In genomic region chr1:118145736-118146135, GRCh38 we compare ENCODE assay signal across 19 cellular contexts. TPM values are rescaled to one million over a fixed set of nuclear protein-coding genes. Genes with fewer than 3 reads are reported as not detected.
DNase-seq lines count a peak whose midpoint lies in the region; ATAC-seq and TF ChIP-seq lines count a peak whose summit lies in the region.
"Had no signal": no experiment of that assay in that cellular context is flagged by ENCODE, and none has a peak within 500 bp of the region (broad histone marks: within the 10 kb centered on the region; RNA-seq: fewer than 3 reads in every experiment).

No MANE protein-coding gene starts in this region.

- H3K4me3 Mint-ChIP-seq in MCF 10A (ENCODE audit: unreplicated experiment) (no peak overlapping the region), natural killer cell (no peak overlapping the region)
- H3K4me3 Mint-ChIP-seq: CD14-positive monocyte; CD4-positive, alpha-beta memory T cell had no signal

- H3K9ac ChIP-seq in mammary epithelial cell (ENCODE audit: insufficient read depth, low read length) = no peak overlapping the region
- H3K9ac ChIP-seq: BLaER1 had no signal

- in situ Hi-C loops in mammary epithelial cell (cut with MboI; ENCODE audit: low sequenced_read_pairs in 2 of 2) = no loop called here
- in situ Hi-C loops in astrocyte of the spinal cord (cut with HindIII; ENCODE audit: low sequenced_read_pairs) = no loop called here

- H3K27ac ChIP-seq in mammary epithelial cell (ENCODE audit: insufficient read depth, low read depth, low read length) = no peak overlapping the region
- H3K27ac ChIP-seq: 22Rv1, A549, BLaER1 had no signal

- no peaks in the 10 kb centered on the region for H3K27me3 Mint-ChIP-seq in MCF 10A (ENCODE audit: insufficient read depth, unreplicated experiment)
- no peaks in the 10 kb centered on the region for H3K27me3 Mint-ChIP-seq in natural killer cell (ENCODE audit: low read depth in 2 of 2)

- CTCF ChIA-PET in MCF 10A (lab: Yijun Ruan, JAX) (interaction anchor here (1.1 kb wide), 1 partner anchor 8 kb away, joined by 3 read pairs; no protein-coding TSS in a partner anchor), mammary epithelial cell (lab: Charles Lee; ENCODE audit: low non-redundant PET) (no interaction called here)

- POLR2A ChIA-PET in MCF 10A (lab: Yijun Ruan, JAX) = interaction anchor here (0.6 to 1.1 kb wide), 4 partner anchors 62 to 1114 kb away, joined by 3 to 4 read pairs (median 3); no protein-coding TSS in a partner anchor

- H3K27ac Mint-ChIP-seq in MCF 10A (ENCODE audit: low read depth, unreplicated experiment) = no peak overlapping the region
- no peak overlapping the region for H3K27ac Mint-ChIP-seq in natural killer cell
- H3K27ac Mint-ChIP-seq: CD14-positive monocyte; CD4-positive, alpha-beta memory T cell had no signal

- DNase-seq in MCF 10A (ENCODE audit: unreplicated experiment) = peak; percentile 26
- no peak for DNase-seq in mammary epithelial cell
- DNase-seq in RKO (ENCODE audit: low spot score) = peak; percentile 2
- DNase-seq in astrocyte of the spinal cord (ENCODE audit: low read depth, low spot score) = peak; percentile 25
- no peak for DNase-seq in natural killer cell
- no peak for DNase-seq in activated effector memory CD4-positive, alpha-beta T cell treated with anti-CD3 and anti-CD28 coated beads, Interleukin-2, amount 50 U/mL, for 16 hours
- DNase-seq in SIG-M5 treated with dmso at 0.1 percent for 504 hours (lab: John Stamatoyannopoulos, UW; ENCODE audit: unreplicated experiment) = no peak
- DNase-seq: CD4-positive, alpha-beta memory T cell; DMS153; DMS79 had no signal

- no peaks in the 10 kb centered on the region for H3K36me3 ChIP-seq in mammary epithelial cell (ENCODE audit: insufficient read depth, low read length)
- H3K36me3 ChIP-seq: BLaER1, HAP-1 had no signal

- H3K4me3 ChIP-seq in mammary epithelial cell (replicated peaks in 1 of 3; ENCODE audit: insufficient read depth in 1 of 3, low read depth in 2 of 3, low read length in 3 of 3) (no peak overlapping the region), astrocyte of the spinal cord (ENCODE audit: low read depth, low read length) (no peak overlapping the region)
- H3K4me3 ChIP-seq: A549, BLaER1, GM12878, HAP-1 had no signal

- TF ChIP-seq CTCF in MCF 10A (IDR thresholded peaks at IDR 0.05; ENCODE audit: unreplicated experiment) = no peak
- no peak for TF ChIP-seq CTCF in mammary epithelial cell (conservative IDR thresholded peaks at IDR 0.05 in 1 of 2, IDR thresholded peaks at IDR 0.05 in 1 of 2; ENCODE audit: extremely low read depth in 1 of 2, insufficient read depth in 1 of 2, low read depth in 1 of 2, low read length in 2 of 2)
- TF ChIP-seq CTCF in astrocyte of the spinal cord (IDR thresholded peaks at IDR 0.05; ENCODE audit: low read depth, low read length) = no peak
- TF ChIP-seq CTCF in natural killer cell (IDR thresholded peaks at IDR 0.05) = no peak

- no peaks in the 10 kb centered on the region for H3K9me3 Mint-ChIP-seq in MCF 10A (ENCODE audit: unreplicated experiment)
- H3K9me3 Mint-ChIP-seq in natural killer cell = peaks cover 0 to 3% of the 10 kb centered on the region in 2 donors

- intact Hi-C loops in MCF 10A (cut with micrococcal nuclease) (no loop called here), mammary epithelial cell (cut with micrococcal nuclease) (no loop called here), natural killer cell (cut with micrococcal nuclease) (no loop called here)

- ATAC-seq in natural killer cell = no peak
- no peak for ATAC-seq in GM19023 (IDR thresholded peaks at IDR 0.05; ENCODE audit: unreplicated experiment)
- ATAC-seq: A549, GM12878 had no signal

- peaks cover 7% of the 10 kb centered on the region for H3K4me1 Mint-ChIP-seq in MCF 10A (ENCODE audit: insufficient read depth, unreplicated experiment)
- no peaks in the 10 kb centered on the region for H3K4me1 Mint-ChIP-seq in natural killer cell
- H3K4me1 Mint-ChIP-seq: CD14-positive monocyte; CD4-positive, alpha-beta memory T cell had no signal

- no peaks in the 10 kb centered on the region for H4K20me1 ChIP-seq in mammary epithelial cell (ENCODE audit: insufficient read depth, low read length)
- H4K20me1 ChIP-seq: BLaER1 had no signal

- no peak overlapping the region for H2AFZ ChIP-seq in mammary epithelial cell (ENCODE audit: low read depth, low read length)

- H3K27me3 ChIP-seq in mammary epithelial cell (ENCODE audit: insufficient read depth, low read length) = no peaks in the 10 kb centered on the region
- H3K27me3 ChIP-seq: BLaER1 had no signal

- H3K36me3 Mint-ChIP-seq in MCF 10A (ENCODE audit: insufficient read depth, unreplicated experiment) (no peaks in the 10 kb centered on the region), natural killer cell (no peaks in the 10 kb centered on the region)
- H3K36me3 Mint-ChIP-seq: CD14-positive monocyte; CD4-positive, alpha-beta memory T cell had no signal

- no peaks in the 10 kb centered on the region for H3K79me2 ChIP-seq in mammary epithelial cell (ENCODE audit: insufficient read depth, low read length)

- no peak overlapping the region for H3K4me2 ChIP-seq in mammary epithelial cell (ENCODE audit: insufficient read depth, low read depth, low read length)
- H3K4me2 ChIP-seq: A549, BLaER1 had no signal

- WGBS in mammary epithelial cell (ENCODE audit: low coverage, missing lambda C conversion rate) = 92% methylated on average over 2 of the region's 2 CpGs

- peaks cover 6% of the 10 kb centered on the region for H3K4me1 ChIP-seq in mammary epithelial cell (ENCODE audit: insufficient read depth, low read length)
- H3K4me1 ChIP-seq: A549, BLaER1, HAP-1 had no signal

- dilution Hi-C loops in mammary epithelial cell (cut with HindIII; ENCODE audit: low sequenced_read_pairs) = loop anchor here (5.0 kb wide), 1 partner anchor 97 kb away; no protein-coding TSS in a partner anchor

- BruUV-seq in MCF 10A (replicated peaks; lab: Mats Ljungman, UMichigan) (no TSS peak), mammary epithelial cell (replicated peaks; lab: Mats Ljungman, UMichigan) (no TSS peak)

- no peaks in the 10 kb centered on the region for H3K9me3 ChIP-seq in mammary epithelial cell (replicated peaks; ENCODE audit: insufficient read depth, low read length)
- H3K9me3 ChIP-seq: A549, BLaER1, HAP-1 had no signal

RNA-seq across cellular contexts. Expression of gene SPAG17, which starts 39.3 kb away (rescaled TPM):
- total RNA-seq in MCF 10A (2022) (not detected in 2 replicates), mammary epithelial cell (under 1 TPM in 1 of 2 donors, not detected in 1; 0.33 TPM), natural killer cell (not detected)
- polyA plus RNA-seq in mammary epithelial cell = not detected
- polyA minus RNA-seq in mammary epithelial cell = not detected
- total RNA-seq: CD4-positive, alpha-beta memory T cell; Daoy; GM12878 had no signal
- polyA plus RNA-seq: AG04450; CD4-positive, alpha-beta memory T cell had no signal

Comparison
In these comparisons a context has a peak if more than half of its experiments do, and no peak if none do; other contexts are left out.
1. DNase-seq: peak in MCF 10A (single experiment), RKO (single experiment) and astrocyte of the spinal cord (single experiment); none in mammary epithelial cell (single experiment), natural killer cell (single experiment), activated effector memory CD4-positive, alpha-beta T cell treated with anti-CD3 and anti-CD28 coated beads, Interleukin-2, amount 50 U/mL, for 16 hours (single experiment) and SIG-M5 treated with dmso at 0.1 percent for 504 hours (single experiment).